Comparison of ENCODE assay signal across 1 cellular context in the genomic region with DNA sequence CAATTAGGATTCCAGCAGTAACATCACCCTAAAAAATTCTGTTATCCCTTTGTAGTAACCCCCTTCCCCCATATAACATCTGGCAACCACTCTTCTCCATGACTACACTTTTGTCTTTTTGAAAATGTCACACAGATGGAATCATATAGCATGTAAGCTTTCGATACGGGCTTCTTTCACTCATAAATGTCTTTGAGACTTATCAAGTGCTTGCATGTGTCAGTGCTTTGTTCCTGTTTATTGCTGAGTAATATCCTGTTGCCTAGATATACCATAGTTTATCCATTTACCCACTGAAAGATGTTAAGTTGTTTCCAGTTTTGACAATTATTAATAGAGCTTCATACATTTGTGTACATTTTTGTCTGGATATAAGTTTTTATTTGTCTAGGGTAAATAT.
A peak's percentile ranks its signal among the peaks of the same experiment; 100 is the strongest.
TF ChIP-seq lines count a peak whose summit lies in the region.

No MANE protein-coding gene starts in this region.

TF ChIP-seq in K562, 482 proteins besides CTCF, POLR2A, EP300 and RAD21 (continued from another document and continues in another):
- no peak for TF ChIP-seq ARID2 (IDR thresholded peaks at IDR 0.05)
- peak; percentile 54; the same call in 1 of the 2 replicates for TF ChIP-seq NCOA1 (IDR thresholded peaks at IDR 0.05; ENCODE audit: low read depth)
- TF ChIP-seq ZNF717 (CRISPR knock-in tag; IDR thresholded peaks at IDR 0.05): no peak
- no peak for TF ChIP-seq ZNF134 (CRISPR knock-in tag; conservative IDR thresholded peaks at IDR 0.05)
- no peak for TF ChIP-seq ZNF79 (CRISPR knock-in tag; IDR thresholded peaks at IDR 0.05; ENCODE audit: low read depth)
- peak; percentile 95 for TF ChIP-seq ARID1B (IDR thresholded peaks at IDR 0.05)
- no peak for TF ChIP-seq MCM7 (IDR thresholded peaks at IDR 0.05)
- peak; percentile 61; the same call in 1 of the 2 replicates for TF ChIP-seq JUND (IDR thresholded peaks at IDR 0.05; ENCODE audit: borderline replicate concordance, low read depth, low read length)
- peak; percentile 28; the same call in 1 of the 3 replicates for TF ChIP-seq JUND (tag; IDR thresholded peaks at IDR 0.05; ENCODE audit: borderline replicate concordance, low read depth, low read length)
- TF ChIP-seq, protein P1, sequence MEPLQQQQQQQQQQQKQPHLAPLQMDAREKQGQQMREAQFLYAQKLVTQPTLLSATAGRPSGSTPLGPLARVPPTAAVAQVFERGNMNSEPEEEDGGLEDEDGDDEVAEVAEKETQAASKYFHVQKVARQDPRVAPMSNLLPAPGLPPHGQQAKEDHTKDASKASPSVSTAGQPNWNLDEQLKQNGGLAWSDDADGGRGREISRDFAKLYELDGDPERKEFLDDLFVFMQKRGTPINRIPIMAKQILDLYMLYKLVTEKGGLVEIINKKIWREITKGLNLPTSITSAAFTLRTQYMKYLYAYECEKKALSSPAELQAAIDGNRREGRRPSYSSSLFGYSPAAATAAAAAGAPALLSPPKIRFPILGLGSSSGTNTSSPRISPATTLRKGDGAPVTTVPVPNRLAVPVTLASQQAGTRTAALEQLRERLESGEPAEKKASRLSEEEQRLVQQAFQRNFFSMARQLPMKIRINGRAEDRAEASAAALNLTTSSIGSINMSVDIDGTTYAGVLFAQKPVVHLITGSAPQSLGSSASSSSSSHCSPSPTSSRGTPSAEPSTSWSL (CRISPR knock-in tag; IDR thresholded peaks at IDR 0.05; ENCODE audit: borderline replicate concordance): no peak
- no peak for TF ChIP-seq SPI1 (IDR thresholded peaks at IDR 0.05; ENCODE audit: borderline replicate concordance, low read depth, low read length)
- TF ChIP-seq, protein P2, sequence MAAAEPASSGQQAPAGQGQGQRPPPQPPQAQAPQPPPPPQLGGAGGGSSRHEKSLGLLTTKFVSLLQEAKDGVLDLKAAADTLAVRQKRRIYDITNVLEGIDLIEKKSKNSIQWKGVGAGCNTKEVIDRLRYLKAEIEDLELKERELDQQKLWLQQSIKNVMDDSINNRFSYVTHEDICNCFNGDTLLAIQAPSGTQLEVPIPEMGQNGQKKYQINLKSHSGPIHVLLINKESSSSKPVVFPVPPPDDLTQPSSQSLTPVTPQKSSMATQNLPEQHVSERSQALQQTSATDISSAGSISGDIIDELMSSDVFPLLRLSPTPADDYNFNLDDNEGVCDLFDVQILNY (CRISPR knock-in tag; IDR thresholded peaks at IDR 0.05): no peak
- TF ChIP-seq GABPA (tag; conservative IDR thresholded peaks at IDR 0.05; ENCODE audit: low read depth): no peak
- no peak for TF ChIP-seq GATAD2A (IDR thresholded peaks at IDR 0.05)
- no peak for TF ChIP-seq PHTF2 (CRISPR knock-in tag; IDR thresholded peaks at IDR 0.05)
- peak; percentile 86 for TF ChIP-seq NFE2 (IDR thresholded peaks at IDR 0.05; ENCODE audit: low read depth)
- no peak for TF ChIP-seq ZNF347 (CRISPR knock-in tag; IDR thresholded peaks at IDR 0.05; ENCODE audit: low read depth)
- TF ChIP-seq YBX1 (IDR thresholded peaks at IDR 0.05): no peak
- peak; percentile 77 for TF ChIP-seq MEIS2 (IDR thresholded peaks at IDR 0.05; ENCODE audit: partially characterized antibody)
- no peak for TF ChIP-seq PPARD (CRISPR knock-in tag; IDR thresholded peaks at IDR 0.05)
- TF ChIP-seq HDAC3 (IDR thresholded peaks at IDR 0.05; ENCODE audit: borderline replicate concordance, partially characterized antibody): peak; percentile 56
- no peak for TF ChIP-seq JUNB (CRISPR knock-in tag; conservative IDR thresholded peaks at IDR 0.05)
- TF ChIP-seq CXXC5 (CRISPR knock-in tag; IDR thresholded peaks at IDR 0.05): no peak; the same call in 1 of the 2 replicates
- TF ChIP-seq POLR2AphosphoS5 (IDR thresholded peaks at IDR 0.05; ENCODE audit: control insufficient read depth, insufficient read depth, low read depth, low read length): peak; percentile 80
- TF ChIP-seq ZNF121 (CRISPR knock-in tag; conservative IDR thresholded peaks at IDR 0.05): no peak
- TF ChIP-seq FOXK2 (conservative IDR thresholded peaks at IDR 0.05 in 1 of 2, IDR thresholded peaks at IDR 0.05 in 1 of 2; ENCODE audit: low read depth in 2 of 2): no peak
- TF ChIP-seq, protein P3, sequence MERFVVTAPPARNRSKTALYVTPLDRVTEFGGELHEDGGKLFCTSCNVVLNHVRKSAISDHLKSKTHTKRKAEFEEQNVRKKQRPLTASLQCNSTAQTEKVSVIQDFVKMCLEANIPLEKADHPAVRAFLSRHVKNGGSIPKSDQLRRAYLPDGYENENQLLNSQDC (CRISPR knock-in tag; IDR thresholded peaks at IDR 0.05): no peak
- TF ChIP-seq ZBTB17 (CRISPR knock-in tag; IDR thresholded peaks at IDR 0.05): no peak
- no peak for TF ChIP-seq NR3C1 (CRISPR knock-in tag; IDR thresholded peaks at IDR 0.05)
- TF ChIP-seq KDM4B (IDR thresholded peaks at IDR 0.05; ENCODE audit: borderline replicate concordance in 2 of 2, low read depth in 1 of 2): no peak
- TF ChIP-seq ZNF263 (CRISPR knock-in tag; IDR thresholded peaks at IDR 0.05; ENCODE audit: borderline replicate concordance): no peak
- no peak for TF ChIP-seq FUS (optimal IDR thresholded peaks at IDR 0.05; ENCODE audit: low read depth, low read length)
- TF ChIP-seq HDGF (IDR thresholded peaks at IDR 0.05): no peak
- no peak for TF ChIP-seq SIN3B (IDR thresholded peaks at IDR 0.05; ENCODE audit: low read depth)
- no peak for TF ChIP-seq ESRRA (IDR thresholded peaks at IDR 0.05; ENCODE audit: borderline replicate concordance, low read depth)
- TF ChIP-seq BRD4 (IDR thresholded peaks at IDR 0.05): no peak
- no peak for TF ChIP-seq NRF1 (conservative IDR thresholded peaks at IDR 0.05 in 1 of 2, IDR thresholded peaks at IDR 0.05 in 1 of 2)
- TF ChIP-seq ILF3 (IDR thresholded peaks at IDR 0.05; ENCODE audit: borderline replicate concordance): no peak
- TF ChIP-seq CREBBP (IDR thresholded peaks at IDR 0.05; ENCODE audit: low read depth, low read length): no peak
- no peak for TF ChIP-seq HMG20B (CRISPR knock-in tag; IDR thresholded peaks at IDR 0.05)
- no peak for TF ChIP-seq MTF1 (CRISPR knock-in tag; IDR thresholded peaks at IDR 0.05; ENCODE audit: borderline replicate concordance)
- TF ChIP-seq, protein P4, sequence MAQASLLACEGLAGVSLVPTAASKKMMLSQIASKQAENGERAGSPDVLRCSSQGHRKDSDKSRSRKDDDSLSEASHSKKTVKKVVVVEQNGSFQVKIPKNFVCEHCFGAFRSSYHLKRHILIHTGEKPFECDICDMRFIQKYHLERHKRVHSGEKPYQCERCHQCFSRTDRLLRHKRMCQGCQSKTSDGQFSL (CRISPR knock-in tag; IDR thresholded peaks at IDR 0.05): no peak
- TF ChIP-seq, protein P4 (tag; IDR thresholded peaks at IDR 0.05): no peak
- TF ChIP-seq ZNF24 (IDR thresholded peaks at IDR 0.05): no peak
- TF ChIP-seq, protein P5, sequence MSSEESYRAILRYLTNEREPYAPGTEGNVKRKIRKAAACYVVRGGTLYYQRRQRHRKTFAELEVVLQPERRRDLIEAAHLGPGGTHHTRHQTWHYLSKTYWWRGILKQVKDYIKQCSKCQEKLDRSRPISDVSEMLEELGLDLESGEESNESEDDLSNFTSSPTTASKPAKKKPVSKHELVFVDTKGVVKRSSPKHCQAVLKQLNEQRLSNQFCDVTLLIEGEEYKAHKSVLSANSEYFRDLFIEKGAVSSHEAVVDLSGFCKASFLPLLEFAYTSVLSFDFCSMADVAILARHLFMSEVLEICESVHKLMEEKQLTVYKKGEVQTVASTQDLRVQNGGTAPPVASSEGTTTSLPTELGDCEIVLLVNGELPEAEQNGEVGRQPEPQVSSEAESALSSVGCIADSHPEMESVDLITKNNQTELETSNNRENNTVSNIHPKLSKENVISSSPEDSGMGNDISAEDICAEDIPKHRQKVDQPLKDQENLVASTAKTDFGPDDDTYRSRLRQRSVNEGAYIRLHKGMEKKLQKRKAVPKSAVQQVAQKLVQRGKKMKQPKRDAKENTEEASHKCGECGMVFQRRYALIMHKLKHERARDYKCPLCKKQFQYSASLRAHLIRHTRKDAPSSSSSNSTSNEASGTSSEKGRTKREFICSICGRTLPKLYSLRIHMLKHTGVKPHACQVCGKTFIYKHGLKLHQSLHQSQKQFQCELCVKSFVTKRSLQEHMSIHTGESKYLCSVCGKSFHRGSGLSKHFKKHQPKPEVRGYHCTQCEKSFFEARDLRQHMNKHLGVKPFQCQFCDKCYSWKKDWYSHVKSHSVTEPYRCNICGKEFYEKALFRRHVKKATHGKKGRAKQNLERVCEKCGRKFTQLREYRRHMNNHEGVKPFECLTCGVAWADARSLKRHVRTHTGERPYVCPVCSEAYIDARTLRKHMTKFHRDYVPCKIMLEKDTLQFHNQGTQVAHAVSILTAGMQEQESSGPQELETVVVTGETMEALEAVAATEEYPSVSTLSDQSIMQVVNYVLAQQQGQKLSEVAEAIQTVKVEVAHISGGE (CRISPR knock-in tag; IDR thresholded peaks at IDR 0.05): 0 out of 6 replicates have a peak, but pooled peaks of 1 of the 3 experiments have one; percentile 30
- TF ChIP-seq ZNF75A (CRISPR knock-in tag; IDR thresholded peaks at IDR 0.05): no peak
- TF ChIP-seq MTA2 (IDR thresholded peaks at IDR 0.05; ENCODE audit: low read depth): peak; percentile 73
- no peak for TF ChIP-seq NFXL1 (CRISPR knock-in tag; IDR thresholded peaks at IDR 0.05)
- TF ChIP-seq CHD2 (IDR thresholded peaks at IDR 0.05; ENCODE audit: low read depth, low read length): no peak
- no peak for TF ChIP-seq RUNX1 (IDR thresholded peaks at IDR 0.05; ENCODE audit: low read depth)
- no peak for TF ChIP-seq ZNF695 (CRISPR knock-in tag; IDR thresholded peaks at IDR 0.05)
- no peak for TF ChIP-seq ZEB2 (IDR thresholded peaks at IDR 0.05)
- no peak for TF ChIP-seq THRAP3 (IDR thresholded peaks at IDR 0.05; ENCODE audit: borderline replicate concordance)
- no peak for TF ChIP-seq XRCC4 (IDR thresholded peaks at IDR 0.05; ENCODE audit: extremely low read depth, insufficient read depth, insufficient read length)
- TF ChIP-seq, protein P6, sequence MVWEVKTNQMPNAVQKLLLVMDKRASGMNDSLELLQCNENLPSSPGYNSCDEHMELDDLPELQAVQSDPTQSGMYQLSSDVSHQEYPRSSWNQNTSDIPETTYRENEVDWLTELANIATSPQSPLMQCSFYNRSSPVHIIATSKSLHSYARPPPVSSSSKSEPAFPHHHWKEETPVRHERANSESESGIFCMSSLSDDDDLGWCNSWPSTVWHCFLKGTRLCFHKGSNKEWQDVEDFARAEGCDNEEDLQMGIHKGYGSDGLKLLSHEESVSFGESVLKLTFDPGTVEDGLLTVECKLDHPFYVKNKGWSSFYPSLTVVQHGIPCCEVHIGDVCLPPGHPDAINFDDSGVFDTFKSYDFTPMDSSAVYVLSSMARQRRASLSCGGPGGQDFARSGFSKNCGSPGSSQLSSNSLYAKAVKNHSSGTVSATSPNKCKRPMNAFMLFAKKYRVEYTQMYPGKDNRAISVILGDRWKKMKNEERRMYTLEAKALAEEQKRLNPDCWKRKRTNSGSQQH (CRISPR knock-in tag; IDR thresholded peaks at IDR 0.05): no peak
- no peak for TF ChIP-seq GABPB1 (CRISPR knock-in tag; IDR thresholded peaks at IDR 0.05)
- TF ChIP-seq POU5F1 (IDR thresholded peaks at IDR 0.05; ENCODE audit: borderline replicate concordance, low read depth, low read length, partially characterized antibody): no peak
- TF ChIP-seq, protein P7, sequence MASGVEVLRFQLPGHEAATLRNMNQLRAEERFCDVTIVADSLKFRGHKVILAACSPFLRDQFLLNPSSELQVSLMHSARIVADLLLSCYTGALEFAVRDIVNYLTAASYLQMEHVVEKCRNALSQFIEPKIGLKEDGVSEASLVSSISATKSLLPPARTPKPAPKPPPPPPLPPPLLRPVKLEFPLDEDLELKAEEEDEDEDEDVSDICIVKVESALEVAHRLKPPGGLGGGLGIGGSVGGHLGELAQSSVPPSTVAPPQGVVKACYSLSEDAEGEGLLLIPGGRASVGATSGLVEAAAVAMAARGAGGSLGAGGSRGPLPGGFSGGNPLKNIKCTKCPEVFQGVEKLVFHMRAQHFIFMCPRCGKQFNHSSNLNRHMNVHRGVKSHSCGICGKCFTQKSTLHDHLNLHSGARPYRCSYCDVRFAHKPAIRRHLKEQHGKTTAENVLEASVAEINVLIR (CRISPR knock-in tag; IDR thresholded peaks at IDR 0.05): no peak
- TF ChIP-seq SIX5 (IDR thresholded peaks at IDR 0.05; ENCODE audit: borderline replicate concordance in 1 of 2, insufficient read depth in 1 of 2, low read depth in 1 of 2, low read length in 2 of 2): no peak
- no peak for TF ChIP-seq ELF2 (CRISPR knock-in tag; IDR thresholded peaks at IDR 0.05)
- TF ChIP-seq ZNF507 (tag; conservative IDR thresholded peaks at IDR 0.05): no peak
- no peak for TF ChIP-seq SMC3 (conservative IDR thresholded peaks at IDR 0.05; ENCODE audit: insufficient read depth, low read depth, low read length)
- no peak for TF ChIP-seq DACH1 (IDR thresholded peaks at IDR 0.05; ENCODE audit: partially characterized antibody)
- peak; percentile 96 for TF ChIP-seq CBFA2T2 (conservative IDR thresholded peaks at IDR 0.05)
- TF ChIP-seq ZNF12 (CRISPR knock-in tag; IDR thresholded peaks at IDR 0.05): no peak
- peak; percentile 98 for TF ChIP-seq CBFA2T3 (IDR thresholded peaks at IDR 0.05)
- TF ChIP-seq SMAD3 (CRISPR knock-in tag; conservative IDR thresholded peaks at IDR 0.05): no peak
- TF ChIP-seq, protein P8, sequence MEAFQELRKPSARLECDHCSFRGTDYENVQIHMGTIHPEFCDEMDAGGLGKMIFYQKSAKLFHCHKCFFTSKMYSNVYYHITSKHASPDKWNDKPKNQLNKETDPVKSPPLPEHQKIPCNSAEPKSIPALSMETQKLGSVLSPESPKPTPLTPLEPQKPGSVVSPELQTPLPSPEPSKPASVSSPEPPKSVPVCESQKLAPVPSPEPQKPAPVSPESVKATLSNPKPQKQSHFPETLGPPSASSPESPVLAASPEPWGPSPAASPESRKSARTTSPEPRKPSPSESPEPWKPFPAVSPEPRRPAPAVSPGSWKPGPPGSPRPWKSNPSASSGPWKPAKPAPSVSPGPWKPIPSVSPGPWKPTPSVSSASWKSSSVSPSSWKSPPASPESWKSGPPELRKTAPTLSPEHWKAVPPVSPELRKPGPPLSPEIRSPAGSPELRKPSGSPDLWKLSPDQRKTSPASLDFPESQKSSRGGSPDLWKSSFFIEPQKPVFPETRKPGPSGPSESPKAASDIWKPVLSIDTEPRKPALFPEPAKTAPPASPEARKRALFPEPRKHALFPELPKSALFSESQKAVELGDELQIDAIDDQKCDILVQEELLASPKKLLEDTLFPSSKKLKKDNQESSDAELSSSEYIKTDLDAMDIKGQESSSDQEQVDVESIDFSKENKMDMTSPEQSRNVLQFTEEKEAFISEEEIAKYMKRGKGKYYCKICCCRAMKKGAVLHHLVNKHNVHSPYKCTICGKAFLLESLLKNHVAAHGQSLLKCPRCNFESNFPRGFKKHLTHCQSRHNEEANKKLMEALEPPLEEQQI (IDR thresholded peaks at IDR 0.05): peak; percentile 95
- no peak for TF ChIP-seq ZNF444 (CRISPR knock-in tag; IDR thresholded peaks at IDR 0.05)
- no peak for TF ChIP-seq ZNF830 (CRISPR knock-in tag; IDR thresholded peaks at IDR 0.05)
- no peak for TF ChIP-seq ZFP1 (CRISPR knock-in tag; IDR thresholded peaks at IDR 0.05)
- no peak for TF ChIP-seq CHD1 (IDR thresholded peaks at IDR 0.05; ENCODE audit: low read length)
- TF ChIP-seq TBP (optimal IDR thresholded peaks at IDR 0.05; ENCODE audit: low read depth, low read length): no peak
